In genomic region chr17:64145460-64145750, GRCh38 we compare ENCODE assay signal across 8 cellular contexts. TPM values are rescaled to one million over a fixed set of nuclear protein-coding genes. Genes with fewer than 3 reads are reported as not detected.
A peak's percentile ranks its signal among the peaks of the same experiment; 100 is the strongest.
DNase-seq lines count a peak whose midpoint lies in the region; ATAC-seq and TF ChIP-seq lines count a peak whose summit lies in the region.

No MANE protein-coding gene starts in this region.

- peak overlapping the region; percentile 47 for H3K9ac ChIP-seq in PC-3 (ENCODE audit: low read length)

- H3K9me2 ChIP-seq in PC-3 (replicated peaks; ENCODE audit: low read length) = no peaks in the 10 kb centered on the region

- H3K4me1 ChIP-seq in PC-3 (ENCODE audit: insufficient read depth, low read length) (peaks cover 15% of the 10 kb centered on the region), right cardiac atrium (ENCODE audit: control insufficient read depth, insufficient read depth, low read length) (peaks cover 11% of the 10 kb centered on the region), stomach (peaks cover 22 to 42% (median 32%) of the 10 kb centered on the region in 4 donors)

- H3K79me2 ChIP-seq in PC-3 (ENCODE audit: low read length) = peaks cover 13% of the 10 kb centered on the region

- TF ChIP-seq POLR2A in stomach (IDR thresholded peaks at IDR 0.05) = no peak

- CTCF ChIA-PET in PC-3 (lab: Charles Lee) = interaction anchor here (0.6 to 1.6 kb wide), 5 partner anchors 12 to 137 kb away, joined by 4 to 15 read pairs (median 9); no protein-coding TSS in a partner anchor

- no peak for DNase-seq in PC-3
- no peak for DNase-seq in right cardiac atrium
- DNase-seq in stomach = no peak
- no peak for DNase-seq in GM10266 (ENCODE audit: extremely low spot score)
- DNase-seq in NCI-H226 = no peak
- no peak for DNase-seq in mucosa of gallbladder (ENCODE audit: low spot score)
- DNase-seq in activated gamma-delta T cell (lab: John Stamatoyannopoulos, UW) = no peak

- TF ChIP-seq CTCF in PC-3 (conservative IDR thresholded peaks at IDR 0.05; ENCODE audit: low read depth, low read length) (no peak), stomach (IDR thresholded peaks at IDR 0.05) (no peak), GM10266 (IDR thresholded peaks at IDR 0.05; ENCODE audit: control insufficient read depth, insufficient read depth, low read depth, missing control alignments) (no peak)

- ATAC-seq in GM19438 (IDR thresholded peaks at IDR 0.05; ENCODE audit: low read depth, unreplicated experiment) = peak; percentile 6
- ATAC-seq in PC-3 = no peak
- ATAC-seq in right cardiac atrium = no peak

- no peak for TF ChIP-seq EP300 in stomach (IDR thresholded peaks at IDR 0.05)

- 0 out of 2 replicates have a peak, but pooled peaks cover 4% of the 10 kb centered on the region for H4K20me1 ChIP-seq in PC-3 (ENCODE audit: low read length)

- intact Hi-C loops in PC-3 (cut with micrococcal nuclease) (loop anchor here (1.0 to 5.0 kb wide), 2 partner anchors 117 to 137 kb away; partner anchors contain the start of gene TEX2), right cardiac atrium (cut with DNase I) (loop anchor here (5.0 kb wide), 2 partner anchors 117 to 137 kb away; partner anchors contain the start of gene TEX2 (in 1 of the 4)), stomach (cut with DNase I; ENCODE audit: low total_unique reads) (no loop called here)

- peak overlapping the region; percentile 85 for H2AFZ ChIP-seq in PC-3 (ENCODE audit: low read length)

- no peaks in the 10 kb centered on the region for H3K9me3 ChIP-seq in PC-3 (ENCODE audit: low read length)
- no peaks in the 10 kb centered on the region for H3K9me3 ChIP-seq in right cardiac atrium (ENCODE audit: control insufficient read depth, low read length)
- no peaks in the 10 kb centered on the region for H3K9me3 ChIP-seq in stomach

- H3K36me3 ChIP-seq in PC-3 (ENCODE audit: low read depth, low read length) = peaks cover 10% of the 10 kb centered on the region
- peaks cover 0 to 22% (median 15%) of the 10 kb centered on the region in 4 donors for H3K36me3 ChIP-seq in stomach

- H3K4me2 ChIP-seq in PC-3 (ENCODE audit: low read length) = peak overlapping the region; percentile 86

- POLR2A ChIA-PET in PC-3 (lab: Charles Lee; ENCODE audit: unreplicated experiment) = interaction anchor here (0.6 to 0.8 kb wide), 6 partner anchors 9 to 136 kb away, joined by 3 to 12 read pairs (median 5); no protein-coding TSS in a partner anchor

- peak overlapping the region; percentile 81 for H3K4me3 ChIP-seq in PC-3 (ENCODE audit: low read length)
- H3K4me3 ChIP-seq in right cardiac atrium (ENCODE audit: low read length) = peak overlapping the region; percentile 62
- peak overlapping the region; percentile 69 to 81 (median 74) for H3K4me3 ChIP-seq in stomach

- under 1% methylated on average over 10 of the region's 10 CpGs for WGBS in right cardiac atrium
- WGBS in stomach, 5 donors = 0 to 1% (median 0%) methylated on average over 10 of the region's 10 CpGs

- no TSS peak for BruUV-seq in PC-3 (replicated peaks; lab: Mats Ljungman, UMichigan)

- H3F3A ChIP-seq in PC-3 (ENCODE audit: low read length, unreplicated experiment) = peaks cover 30% of the 10 kb centered on the region

- H3K27ac ChIP-seq in PC-3 (ENCODE audit: low read length) = no peak overlapping the region; the same call in 1 of the 2 replicates
- peak overlapping the region; percentile 93 for H3K27ac ChIP-seq in right cardiac atrium (ENCODE audit: low read length)
- peak overlapping the region; percentile 84 to 98 (median 96) for H3K27ac ChIP-seq in stomach

- H3K27me3 ChIP-seq in PC-3 (ENCODE audit: low read length) (no peaks in the 10 kb centered on the region), right cardiac atrium (ENCODE audit: control insufficient read depth, insufficient read depth) (no peaks in the 10 kb centered on the region), stomach (no peaks in the 10 kb centered on the region)

RNA-seq across cellular contexts. Expression of gene ERN1, which starts 15.5 kb away (rescaled TPM):
- total RNA-seq in PC-3 (2014; rRNA removed) (13.5 and 17.9 TPM in 2 replicates), right cardiac atrium (10 to 100 TPM in 2 of 4 donors, 1 to 10 TPM in 2; 8.9 to 11.4 (median 10.0) TPM), stomach (10 to 100 TPM; 23.7 to 76.4 (median 33.8) TPM), mucosa of gallbladder (41.6 TPM)
- polyA plus RNA-seq in right cardiac atrium (3.3 TPM), stomach (1 to 10 TPM; 4.1 to 6.4 (median 6.1) TPM)
